In the genomic region with DNA sequence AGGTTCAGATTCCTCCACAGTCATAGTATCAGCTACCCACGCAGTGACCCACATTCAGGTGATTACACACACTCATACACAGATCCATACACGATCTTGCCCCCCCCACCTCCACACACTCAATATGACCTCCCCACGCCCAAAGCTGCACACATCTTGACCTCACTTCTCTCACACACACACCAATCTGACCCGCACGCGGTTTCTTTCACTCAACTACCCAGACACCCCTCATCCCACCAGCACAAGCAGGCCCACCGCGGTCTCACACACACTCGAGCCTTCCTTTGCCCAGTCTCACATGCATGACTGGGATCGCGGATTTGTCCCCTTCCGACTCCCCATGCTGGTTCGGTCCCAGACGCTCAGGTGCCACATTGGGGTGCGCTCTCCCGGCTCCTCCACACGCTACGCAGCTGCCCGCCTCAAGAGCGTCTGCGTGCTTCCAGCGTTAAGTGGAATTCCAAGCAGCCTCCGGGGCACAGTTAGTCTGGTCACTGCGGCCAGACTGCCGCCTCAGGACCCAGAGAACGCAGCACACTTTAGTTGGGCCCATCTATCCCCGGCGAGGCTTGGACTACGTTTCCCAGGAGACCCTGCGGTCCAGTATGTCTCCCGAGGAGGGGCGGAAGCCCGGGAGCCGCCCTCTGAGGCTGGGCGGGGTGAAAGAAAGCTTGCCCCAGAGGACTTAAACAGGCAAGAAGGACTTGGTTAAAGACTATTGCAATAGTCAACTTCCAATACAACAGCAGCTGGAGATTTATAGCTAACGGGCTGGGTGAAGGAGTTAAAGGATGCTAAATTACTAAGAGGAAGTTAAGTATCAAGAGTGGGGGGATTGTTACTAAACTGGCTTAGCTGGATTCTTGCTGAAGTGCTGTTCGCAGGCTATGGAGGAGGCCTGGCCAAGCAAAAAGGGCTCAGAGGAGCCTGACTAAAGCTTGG, we compare ENCODE assay signal across 8 cellular contexts. TPM values are rescaled to one million over a fixed set of nuclear protein-coding genes. Genes with fewer than 3 reads are reported as not detected.
DNase-seq lines count a peak whose midpoint lies in the region; ATAC-seq and TF ChIP-seq lines count a peak whose summit lies in the region.

No MANE protein-coding gene starts in this region.

- H3K27me3 ChIP-seq in BLaER1 (no peaks in the 10 kb centered on the region), lower lobe of right lung (ENCODE audit: low read depth) (no peaks in the 10 kb centered on the region)

- H3K36me3 ChIP-seq in BLaER1 = peaks cover 59% of the 10 kb centered on the region
- H3K36me3 ChIP-seq in lower lobe of right lung = no peaks in the 10 kb centered on the region

- H3K27me3 Mint-ChIP-seq in activated CD8-positive, alpha-beta T cell treated with anti-CD3 and anti-CD28 coated beads for 36 hours = no peaks in the 10 kb centered on the region

- H3K27ac Mint-ChIP-seq in activated CD8-positive, alpha-beta T cell treated with anti-CD3 and anti-CD28 coated beads for 36 hours = no peak overlapping the region

- DNase-seq in GM19240 (ENCODE audit: insufficient read length, low spot score) (peak; percentile 74), NCI-H748 treated with DMSO at 0.1 percent for 48 hours (lab: John Stamatoyannopoulos, UW) (peak; percentile 87), lower lobe of right lung (peak; percentile 95)
- peak; percentile 94 for DNase-seq in activated CD8-positive, alpha-beta T cell treated with anti-CD3 and anti-CD28 coated beads for 36 hours
- DNase-seq in effector CD4-positive, alpha-beta T cell = peak; percentile 86
- DNase-seq in stimulated activated CD4-positive, alpha-beta T cell treated with anti-CD3 and anti-CD28 coated beads, Interleukin-4, amount 100 ng/mL, for 48 hours (ENCODE audit: low read depth in 2 of 2) = peak; percentile 72 to 84

- H3K27ac ChIP-seq in BLaER1 (peak overlapping the region; percentile 82), lower lobe of right lung (peak overlapping the region; percentile 94)

- H3K4me3 ChIP-seq in BLaER1 (peak overlapping the region; percentile 86), lower lobe of right lung (peak overlapping the region; percentile 98)

- no peak for TF ChIP-seq CTCF in activated CD8-positive, alpha-beta T cell treated with anti-CD3 and anti-CD28 coated beads for 36 hours (IDR thresholded peaks at IDR 0.05)
- TF ChIP-seq CTCF in lower lobe of right lung (IDR thresholded peaks at IDR 0.05) = no peak

- H4K20me1 ChIP-seq in BLaER1 = no peaks in the 10 kb centered on the region

- H3K4me3 Mint-ChIP-seq in activated CD8-positive, alpha-beta T cell treated with anti-CD3 and anti-CD28 coated beads for 36 hours = no peak overlapping the region

- H3K4me1 ChIP-seq in BLaER1 (peaks cover 22% of the 10 kb centered on the region), lower lobe of right lung (peaks cover 24% of the 10 kb centered on the region)

- CTCF ChIA-PET in activated CD8-positive, alpha-beta T cell treated with anti-CD3 and anti-CD28 coated beads for 36 hours (lab: Charles Lee) = interaction anchor here (0.7 to 2.5 kb wide), 4 partner anchors 9 to 636 kb away, joined by 3 to 7 read pairs (median 3); partner anchors contain the start of genes ZNF565 and ZNF790

- intact Hi-C loops in activated CD8-positive, alpha-beta T cell treated with anti-CD3 and anti-CD28 coated beads for 36 hours (cut with micrococcal nuclease) = loop anchor here (10.0 kb wide), 1 partner anchor 75 kb away; the partner anchor contains the start of gene ZNF850
- intact Hi-C loops in lower lobe of right lung (cut with DNase I) = no loop called here

- peaks cover 50% of the 10 kb centered on the region for H3K36me3 Mint-ChIP-seq in activated CD8-positive, alpha-beta T cell treated with anti-CD3 and anti-CD28 coated beads for 36 hours (ENCODE audit: low read depth)

- H3K9me3 ChIP-seq in BLaER1 = peaks cover 55% of the 10 kb centered on the region
- H3K9me3 ChIP-seq in lower lobe of right lung = peaks cover 15% of the 10 kb centered on the region

- peak; percentile 77 for ATAC-seq in HG03460 (IDR thresholded peaks at IDR 0.05; ENCODE audit: unreplicated experiment)
- peak; percentile 90 for ATAC-seq in activated CD8-positive, alpha-beta T cell treated with anti-CD3 and anti-CD28 coated beads for 36 hours
- ATAC-seq in lower lobe of right lung = peak; percentile 98 to 99

- H3K9me3 Mint-ChIP-seq in activated CD8-positive, alpha-beta T cell treated with anti-CD3 and anti-CD28 coated beads for 36 hours = peaks cover 19% of the 10 kb centered on the region

- peaks cover 18% of the 10 kb centered on the region for H3K4me1 Mint-ChIP-seq in activated CD8-positive, alpha-beta T cell treated with anti-CD3 and anti-CD28 coated beads for 36 hours (ENCODE audit: low read depth)

- H3K9ac ChIP-seq in BLaER1 = peak overlapping the region; percentile 92

- POLR2A ChIA-PET in activated CD8-positive, alpha-beta T cell treated with anti-CD3 and anti-CD28 coated beads for 36 hours (lab: Charles Lee) = interaction anchor here (0.6 to 4.0 kb wide), 14 partner anchors 9 to 655 kb away, joined by 3 to 60 read pairs (median 4); partner anchors contain the start of genes ZNF566, ZNF790 and ZNF850

- H3K4me2 ChIP-seq in BLaER1 = peak overlapping the region; percentile 85

RNA-seq across cellular contexts. Expression of gene ZNF345, which starts 0.7 kb away (rescaled TPM):
- total RNA-seq in activated CD8-positive, alpha-beta T cell treated with anti-CD3 and anti-CD28 coated beads for 36 hours = 1 to 10 TPM; 3.6 to 5.1 TPM
- 7.0 TPM for total RNA-seq in lower lobe of right lung

RNA-seq across cellular contexts. Expression of gene ZNF790, which starts 11.8 kb away (rescaled TPM):
- total RNA-seq in activated CD8-positive, alpha-beta T cell treated with anti-CD3 and anti-CD28 coated beads for 36 hours = 1 to 10 TPM; 8.9 to 9.7 TPM
- total RNA-seq in lower lobe of right lung = 7.6 TPM

Comparison
In these comparisons a context has a peak if more than half of its experiments do, and no peak if none do; other contexts are left out.
1. Peak in every context shown above with its lines: DNase-seq, ATAC-seq, H3K4me3 ChIP-seq and H3K27ac ChIP-seq.